In the genomic region with DNA sequence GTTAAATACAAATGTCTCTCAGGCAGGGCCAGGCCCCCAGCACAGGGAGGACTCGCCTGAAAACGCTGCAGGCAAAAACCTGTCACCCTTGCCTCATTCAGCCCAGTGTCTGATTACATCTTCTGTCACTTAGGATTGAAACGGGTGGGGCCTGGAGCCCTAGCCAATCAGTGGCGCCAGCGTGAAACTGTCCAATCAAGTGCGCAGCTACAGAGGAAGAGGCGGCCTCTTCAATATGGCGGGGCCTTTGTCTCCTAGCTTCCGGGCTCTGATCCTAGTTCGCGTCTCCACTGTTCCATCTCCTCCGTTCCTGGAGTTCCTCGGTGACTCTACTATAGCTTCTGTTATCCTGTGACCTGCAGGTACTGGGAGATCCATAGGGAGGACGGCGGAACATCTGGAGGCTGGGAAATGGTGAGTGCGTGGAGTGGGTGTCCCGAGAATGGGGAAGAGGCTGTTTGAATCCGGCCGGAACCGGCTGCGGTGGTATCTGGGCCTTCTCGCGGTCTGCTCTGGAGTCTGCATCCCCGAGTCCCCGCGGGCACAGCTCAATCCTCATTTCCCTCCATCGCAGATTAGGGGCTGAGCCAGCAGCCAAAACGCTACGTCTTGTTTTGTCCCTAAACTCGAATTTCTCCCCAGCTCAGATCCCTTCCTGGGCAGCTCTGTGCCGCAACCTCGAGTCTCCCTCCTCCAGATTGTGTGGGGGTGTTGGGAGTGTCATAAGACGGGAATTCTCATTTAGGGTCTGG, we compare ENCODE assay signal across 8 cellular contexts. TPM values are rescaled to one million over a fixed set of nuclear protein-coding genes. Genes with fewer than 3 reads are reported as not detected.
DNase-seq lines count a peak whose midpoint lies in the region; ATAC-seq and TF ChIP-seq lines count a peak whose summit lies in the region.

A gene (plus strand): TSS at position 222 of the 752 bp plus-strand sequence. CDS start 190 bp downstream, at position 412.

- peaks cover 6% of the 10 kb centered on the region for H3K27me3 Mint-ChIP-seq in GM23338 (ENCODE audit: insufficient read depth, low read depth, poor library complexity)

- H3K9me2 ChIP-seq in GM23338 (ENCODE audit: insufficient read depth): no peaks in the 10 kb centered on the region

- peaks cover 50% of the 10 kb centered on the region for H3K79me2 ChIP-seq in GM23338 (replicated peaks; ENCODE audit: insufficient read depth)

- TF ChIP-seq EP300 in upper lobe of left lung (IDR thresholded peaks at IDR 0.05): no peak

- no peaks in the 10 kb centered on the region; the same call in 1 of the 2 replicates for H3K36me3 ChIP-seq in GM23338 (ENCODE audit: insufficient read depth)
- H3K36me3 ChIP-seq in MG63: no peaks in the 10 kb centered on the region
- peaks cover 14% of the 10 kb centered on the region for H3K36me3 ChIP-seq in SJCRH30
- H3K36me3 ChIP-seq in upper lobe of left lung: no peaks in the 10 kb centered on the region

- peak in 3 of 4 donors; percentile 24 to 68 (median 66) for TF ChIP-seq POLR2A in upper lobe of left lung (IDR thresholded peaks at IDR 0.05)

- H2AFZ ChIP-seq in GM23338: no peak within 1 kb of the TSS

- H3K27ac ChIP-seq in GM23338 (ENCODE audit: low read depth) (peak within 1 kb of the TSS; percentile 84; the same call in 1 of the 2 replicates), SJCRH30 (peak within 1 kb of the TSS; percentile 88), foreskin keratinocyte (peak within 1 kb of the TSS; percentile 74), upper lobe of left lung (peak within 1 kb of the TSS; percentile 69 to 83 (median 74))

- H3K9me3 Mint-ChIP-seq in GM23338: peaks cover 82% of the 10 kb centered on the region

- DNase-seq in ELF-1 (ENCODE audit: low read depth, low spot score) (peak; percentile 97), GM23338 (ENCODE audit: low spot score) (peak; percentile 88), MG63 (peak; percentile 87), SJCRH30 (peak; percentile 94 to 98), activated gamma-delta T cell treated with Interleukin-2 at 50 U/mL for 16 hours (peak; percentile 83), foreskin keratinocyte (peak; percentile 89 to 95), posterior cingulate gyrus (peak; percentile 85 to 99 (median 94)), upper lobe of left lung (peak; percentile 22 to 94)

- H3K9me3 ChIP-seq in MG63: peaks cover 4% of the 10 kb centered on the region; the same call in 1 of the 2 replicates
- H3K9me3 ChIP-seq in SJCRH30 (replicated peaks): peaks cover 9% of the 10 kb centered on the region
- H3K9me3 ChIP-seq in upper lobe of left lung: no peaks in the 10 kb centered on the region

- H3K4me3 ChIP-seq in GM23338 (peak within 1 kb of the TSS; percentile 82), MG63 (peak within 1 kb of the TSS; percentile 66), SJCRH30 (peak within 1 kb of the TSS; percentile 78), upper lobe of left lung (peak within 1 kb of the TSS; percentile 59 to 84 (median 68))

- ATAC-seq in GM23338 (peak; percentile 99), foreskin keratinocyte (peak; percentile 99), upper lobe of left lung (ENCODE audit: low FRiP score in 2 of 2) (peak; percentile 98 to 99)

- H3K4me3 Mint-ChIP-seq in GM23338: peak within 1 kb of the TSS; percentile 98

- WGBS in upper lobe of left lung, 2 donors: 0 to 1% methylated on average over 31 to 33 of the region's 33 CpGs

- H3K27ac Mint-ChIP-seq in GM23338: peak within 1 kb of the TSS; percentile 99

- peaks cover 13% of the 10 kb centered on the region for H3K36me3 Mint-ChIP-seq in GM23338 (ENCODE audit: low read depth)

- TF ChIP-seq CTCF in GM23338 (conservative IDR thresholded peaks at IDR 0.05; ENCODE audit: low read depth in 2 of 2) (no peak), foreskin keratinocyte (conservative IDR thresholded peaks at IDR 0.05) (no peak), upper lobe of left lung (IDR thresholded peaks at IDR 0.05) (no peak)

- peaks cover 5% of the 10 kb centered on the region; the same call in 1 of the 3 replicates for H3K4me1 Mint-ChIP-seq in GM23338

- H3K27me3 ChIP-seq in GM23338 (ENCODE audit: insufficient read depth) (no peaks in the 10 kb centered on the region), MG63 (no peaks in the 10 kb centered on the region), SJCRH30 (no peaks in the 10 kb centered on the region), foreskin keratinocyte (no peaks in the 10 kb centered on the region), upper lobe of left lung (no peaks in the 10 kb centered on the region)

- peak within 1 kb of the TSS; percentile 75 for H3K4me2 ChIP-seq in GM23338

- H3F3A ChIP-seq in GM23338 (replicated peaks; ENCODE audit: low read depth): no peaks in the 10 kb centered on the region

- H3K4me1 ChIP-seq in GM23338 (ENCODE audit: insufficient read depth): no peaks in the 10 kb centered on the region
- no peaks in the 10 kb centered on the region for H3K4me1 ChIP-seq in SJCRH30
- no peaks in the 10 kb centered on the region for H3K4me1 ChIP-seq in foreskin keratinocyte
- peaks cover 10 to 22% (median 15%) of the 10 kb centered on the region in 4 donors for H3K4me1 ChIP-seq in upper lobe of left lung

- intact Hi-C loops in posterior cingulate gyrus (cut with DNase I): loop anchor here (10.0 kb wide), 1 partner anchor 1061 kb away; a partner anchor contains a TSS

- H4K20me1 ChIP-seq in GM23338 (replicated peaks; ENCODE audit: insufficient read depth): 0 out of 2 replicates have a peak, but pooled peaks cover 3% of the 10 kb centered on the region

TF ChIP-seq in GM23338, 12 proteins besides CTCF, POLR2A, EP300 and RAD21 (continues in another document):
- TF ChIP-seq, protein P1, sequence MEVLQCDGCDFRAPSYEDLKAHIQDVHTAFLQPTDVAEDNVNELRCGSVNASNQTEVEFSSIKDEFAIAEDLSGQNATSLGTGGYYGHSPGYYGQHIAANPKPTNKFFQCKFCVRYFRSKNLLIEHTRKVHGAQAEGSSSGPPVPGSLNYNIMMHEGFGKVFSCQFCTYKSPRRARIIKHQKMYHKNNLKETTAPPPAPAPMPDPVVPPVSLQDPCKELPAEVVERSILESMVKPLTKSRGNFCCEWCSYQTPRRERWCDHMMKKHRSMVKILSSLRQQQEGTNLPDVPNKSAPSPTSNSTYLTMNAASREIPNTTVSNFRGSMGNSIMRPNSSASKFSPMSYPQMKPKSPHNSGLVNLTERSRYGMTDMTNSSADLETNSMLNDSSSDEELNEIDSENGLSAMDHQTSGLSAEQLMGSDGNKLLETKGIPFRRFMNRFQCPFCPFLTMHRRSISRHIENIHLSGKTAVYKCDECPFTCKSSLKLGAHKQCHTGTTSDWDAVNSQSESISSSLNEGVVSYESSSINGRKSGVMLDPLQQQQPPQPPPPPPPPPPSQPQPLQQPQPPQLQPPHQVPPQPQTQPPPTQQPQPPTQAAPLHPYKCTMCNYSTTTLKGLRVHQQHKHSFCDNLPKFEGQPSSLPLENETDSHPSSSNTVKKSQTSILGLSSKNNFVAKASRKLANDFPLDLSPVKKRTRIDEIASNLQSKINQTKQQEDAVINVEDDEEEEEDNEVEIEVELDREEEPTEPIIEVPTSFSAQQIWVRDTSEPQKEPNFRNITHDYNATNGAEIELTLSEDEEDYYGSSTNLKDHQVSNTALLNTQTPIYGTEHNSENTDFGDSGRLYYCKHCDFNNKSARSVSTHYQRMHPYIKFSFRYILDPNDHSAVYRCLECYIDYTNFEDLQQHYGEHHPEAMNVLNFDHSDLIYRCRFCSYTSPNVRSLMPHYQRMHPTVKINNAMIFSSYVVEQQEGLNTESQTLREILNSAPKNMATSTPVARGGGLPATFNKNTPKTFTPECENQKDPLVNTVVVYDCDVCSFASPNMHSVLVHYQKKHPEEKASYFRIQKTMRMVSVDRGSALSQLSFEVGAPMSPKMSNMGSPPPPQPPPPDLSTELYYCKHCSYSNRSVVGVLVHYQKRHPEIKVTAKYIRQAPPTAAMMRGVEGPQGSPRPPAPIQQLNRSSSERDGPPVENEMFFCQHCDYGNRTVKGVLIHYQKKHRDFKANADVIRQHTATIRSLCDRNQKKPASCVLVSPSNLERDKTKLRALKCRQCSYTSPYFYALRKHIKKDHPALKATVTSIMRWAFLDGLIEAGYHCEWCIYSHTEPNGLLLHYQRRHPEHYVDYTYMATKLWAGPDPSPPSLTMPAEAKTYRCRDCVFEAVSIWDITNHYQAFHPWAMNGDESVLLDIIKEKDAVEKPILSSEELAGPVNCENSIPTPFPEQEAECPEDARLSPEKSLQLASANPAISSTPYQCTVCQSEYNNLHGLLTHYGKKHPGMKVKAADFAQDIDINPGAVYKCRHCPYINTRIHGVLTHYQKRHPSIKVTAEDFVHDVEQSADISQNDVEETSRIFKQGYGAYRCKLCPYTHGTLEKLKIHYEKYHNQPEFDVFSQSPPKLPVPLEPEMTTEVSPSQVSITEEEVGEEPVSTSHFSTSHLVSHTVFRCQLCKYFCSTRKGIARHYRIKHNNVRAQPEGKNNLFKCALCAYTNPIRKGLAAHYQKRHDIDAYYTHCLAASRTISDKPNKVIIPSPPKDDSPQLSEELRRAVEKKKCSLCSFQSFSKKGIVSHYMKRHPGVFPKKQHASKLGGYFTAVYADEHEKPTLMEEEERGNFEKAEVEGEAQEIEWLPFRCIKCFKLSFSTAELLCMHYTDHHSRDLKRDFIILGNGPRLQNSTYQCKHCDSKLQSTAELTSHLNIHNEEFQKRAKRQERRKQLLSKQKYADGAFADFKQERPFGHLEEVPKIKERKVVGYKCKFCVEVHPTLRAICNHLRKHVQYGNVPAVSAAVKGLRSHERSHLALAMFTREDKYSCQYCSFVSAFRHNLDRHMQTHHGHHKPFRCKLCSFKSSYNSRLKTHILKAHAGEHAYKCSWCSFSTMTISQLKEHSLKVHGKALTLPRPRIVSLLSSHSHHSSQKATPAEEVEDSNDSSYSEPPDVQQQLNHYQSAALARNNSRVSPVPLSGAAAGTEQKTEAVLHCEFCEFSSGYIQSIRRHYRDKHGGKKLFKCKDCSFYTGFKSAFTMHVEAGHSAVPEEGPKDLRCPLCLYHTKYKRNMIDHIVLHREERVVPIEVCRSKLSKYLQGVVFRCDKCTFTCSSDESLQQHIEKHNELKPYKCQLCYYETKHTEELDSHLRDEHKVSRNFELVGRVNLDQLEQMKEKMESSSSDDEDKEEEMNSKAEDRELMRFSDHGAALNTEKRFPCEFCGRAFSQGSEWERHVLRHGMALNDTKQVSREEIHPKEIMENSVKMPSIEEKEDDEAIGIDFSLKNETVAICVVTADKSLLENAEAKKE (CRISPR knock-in tag; IDR thresholded peaks at IDR 0.05): no peak
- TF ChIP-seq ZNF331 (CRISPR knock-in tag; IDR thresholded peaks at IDR 0.05; ENCODE audit: low read depth) (no peak), EZH2phosphoT487 (IDR thresholded peaks at IDR 0.05; ENCODE audit: unreplicated experiment) (no peak), JUNB (IDR thresholded peaks at IDR 0.05; ENCODE audit: unreplicated experiment) (no peak), POLR2AphosphoS5 (IDR thresholded peaks at IDR 0.05; ENCODE audit: low read depth) (peak; percentile 51)

RNA-seq across cellular contexts. Expression of the gene that starts here (rescaled TPM):
- total RNA-seq in GM23338 (2014; rRNA removed; shearing (Covaris generic)): 14.2 and 15.0 TPM in 2 replicates
- polyA plus RNA-seq in GM23338 (2016; fragmentation: Nextera tagmentation; extraction: Ambion mirVana) (2.6 and 4.6 TPM in 2 replicates), foreskin keratinocyte (0.99 and 1.0 TPM in 2 replicates)
- 0.52 and 1.2 TPM in 2 replicates for total RNA-seq in MG63 (2014; rRNA removed; shearing (Covaris generic); ENCODE audit: low replicate concordance)
- total RNA-seq in SJCRH30 (2014; rRNA removed; shearing (Covaris generic)): 19.2 and 25.0 TPM in 2 replicates
- total RNA-seq in foreskin keratinocyte (10.0 and 10.5 TPM in 2 replicates), upper lobe of left lung (10 to 100 TPM in 5 of 6 donors, 1 to 10 TPM in 1; 8.5 to 21.0 (median 13.7) TPM)

Comparison
In these comparisons a context has a peak if more than half of its experiments do, and no peak if none do; other contexts are left out.
1. Peak in every context shown above with its lines: DNase-seq, ATAC-seq, H3K4me3 ChIP-seq and H3K27ac ChIP-seq.